Comparison of ENCODE assay signal across 15 cellular contexts in genomic region chr5:855771-856530, GRCh38. TPM values are rescaled to one million over a fixed set of nuclear protein-coding genes. Genes with fewer than 3 reads are reported as not detected.
DNase-seq lines count a peak whose midpoint lies in the region; ATAC-seq and TF ChIP-seq lines count a peak whose summit lies in the region.
"Had no signal": no experiment of that assay in that cellular context is flagged by ENCODE, and none has a peak within 500 bp of the region (broad histone marks: within the 10 kb centered on the region; RNA-seq: fewer than 3 reads in every experiment).

No MANE protein-coding gene starts in this region.

- H3K79me1 ChIP-seq in mesenchymal stem cell (replicated peaks; ENCODE audit: low read length, poor library complexity, severe bottlenecking) = no peaks in the 10 kb centered on the region

- H3K36me3 ChIP-seq in H7 (replicated peaks; ENCODE audit: control insufficient read depth, insufficient read depth, low read length) (0 out of 2 replicates have a peak, but pooled peaks cover 2% of the 10 kb centered on the region), mesenchymal stem cell (ENCODE audit: control insufficient read depth in 1 of 2, insufficient read depth in 2 of 2, low read depth in 1 of 2, low read length in 2 of 2) (peaks cover 0 to 17% of the 10 kb centered on the region in 2 experiments)

- H3K4ac ChIP-seq in mesenchymal stem cell (ENCODE audit: low read depth in 1 of 2, low read length in 2 of 2) = no peak overlapping the region

- no peaks in the 10 kb centered on the region for H3K27me3 ChIP-seq in H7 (ENCODE audit: control insufficient read depth, insufficient read depth, low read length)
- H3K27me3 ChIP-seq in mesenchymal stem cell (ENCODE audit: control insufficient read depth in 1 of 2, insufficient read depth in 1 of 2, low read length in 2 of 2) = peaks cover 4 to 36% of the 10 kb centered on the region in 2 experiments
- H3K27me3 ChIP-seq: dorsolateral prefrontal cortex had no signal

- no peak overlapping the region for H2BK120ac ChIP-seq in mesenchymal stem cell (ENCODE audit: low read depth, low read length)

- H3K4me2 ChIP-seq in mesenchymal stem cell (ENCODE audit: low read length, poor library complexity, severe bottlenecking) = no peak overlapping the region

- no peak overlapping the region for H3K18ac ChIP-seq in mesenchymal stem cell (ENCODE audit: low read depth in 1 of 2, low read length in 2 of 2)

- H3K4me1 ChIP-seq in mesenchymal stem cell (ENCODE audit: control insufficient read depth, insufficient read depth, low read depth, low read length) = peaks cover 2% of the 10 kb centered on the region

- no peak overlapping the region for H2BK15ac ChIP-seq in mesenchymal stem cell (ENCODE audit: low read depth, poor library complexity, severe bottlenecking)

- 93% methylated on average over 21 of the region's 21 CpGs for WGBS in mesenchymal stem cell

- H2BK5ac ChIP-seq in mesenchymal stem cell (ENCODE audit: low read depth, low read length, poor library complexity, severe bottlenecking) = no peak overlapping the region

- H3K9ac ChIP-seq in mesenchymal stem cell (ENCODE audit: low read length) = no peak overlapping the region

- H4K8ac ChIP-seq in mesenchymal stem cell (ENCODE audit: low read length) = no peak overlapping the region

- peak overlapping the region; percentile 15 for H3K27ac Mint-ChIP-seq in activated T-helper 1 cell treated with anti-CD3 and anti-CD28 coated beads, Interleukin-12 subunit alpha, Interleukin-12 subunit beta, Interleukin-2, Interleukin-4 antibody, amounts not matched to agents 30 ng/mL and 10 ng/mL and 1 ng/mL, durations not matched to agents 14 hours and 24 hours and 36 hours
- no peak overlapping the region for H3K27ac Mint-ChIP-seq in HFFc6
- H3K27ac Mint-ChIP-seq: activated B cell treated with CpG ODN at 0.5 μM for 24 hours had no signal

- intact Hi-C loops in activated T-helper 1 cell treated with anti-CD3 and anti-CD28 coated beads, Interleukin-12 subunit alpha, Interleukin-12 subunit beta, Interleukin-2, Interleukin-4 antibody, amounts not matched to agents 30 ng/mL and 10 ng/mL and 1 ng/mL, durations not matched to agents 14 hours and 24 hours and 36 hours (cut with micrococcal nuclease) = no loop called here

- H3K27me3 Mint-ChIP-seq in activated T-helper 1 cell treated with anti-CD3 and anti-CD28 coated beads, Interleukin-12 subunit alpha, Interleukin-12 subunit beta, Interleukin-2, Interleukin-4 antibody, amounts not matched to agents 30 ng/mL and 10 ng/mL and 1 ng/mL, durations not matched to agents 14 hours and 24 hours and 36 hours (ENCODE audit: insufficient read depth) = peaks cover 2% of the 10 kb centered on the region
- peaks cover 2% of the 10 kb centered on the region; the same call in 1 of the 2 replicates for H3K27me3 Mint-ChIP-seq in HFFc6 (ENCODE audit: insufficient read depth)

- H3K23ac ChIP-seq in mesenchymal stem cell (ENCODE audit: low read length in 2 of 2) = no peak overlapping the region

- H3K27ac ChIP-seq in mesenchymal stem cell (ENCODE audit: low read length, poor library complexity, severe bottlenecking) = no peak overlapping the region
- H3K27ac ChIP-seq: dorsolateral prefrontal cortex, skin epidermis had no signal

- ATAC-seq in HG03378 (IDR thresholded peaks at IDR 0.05; ENCODE audit: unreplicated experiment) = no peak
- no peak for ATAC-seq in GM21576 (IDR thresholded peaks at IDR 0.05; ENCODE audit: unreplicated experiment)

- no peaks in the 10 kb centered on the region for H3K9me3 ChIP-seq in mesenchymal stem cell (ENCODE audit: control insufficient read depth, low read length)

- H3K4me3 Mint-ChIP-seq in activated T-helper 1 cell treated with anti-CD3 and anti-CD28 coated beads, Interleukin-12 subunit alpha, Interleukin-12 subunit beta, Interleukin-2, Interleukin-4 antibody, amounts not matched to agents 30 ng/mL and 10 ng/mL and 1 ng/mL, durations not matched to agents 14 hours and 24 hours and 36 hours = no peak overlapping the region
- no peak overlapping the region for H3K4me3 Mint-ChIP-seq in HFFc6
- H3K4me3 Mint-ChIP-seq: activated B cell treated with CpG ODN at 0.5 μM for 24 hours; CD8-positive, alpha-beta memory T cell had no signal

- no peak for TF ChIP-seq CTCF in HFFc6 (IDR thresholded peaks at IDR 0.05)

- no peak overlapping the region for H2AK5ac ChIP-seq in mesenchymal stem cell (ENCODE audit: low read length, severe bottlenecking)

- H3K9me3 Mint-ChIP-seq in activated T-helper 1 cell treated with anti-CD3 and anti-CD28 coated beads, Interleukin-12 subunit alpha, Interleukin-12 subunit beta, Interleukin-2, Interleukin-4 antibody, amounts not matched to agents 30 ng/mL and 10 ng/mL and 1 ng/mL, durations not matched to agents 14 hours and 24 hours and 36 hours = no peaks in the 10 kb centered on the region
- no peaks in the 10 kb centered on the region for H3K9me3 Mint-ChIP-seq in HFFc6
- H3K9me3 Mint-ChIP-seq: activated B cell treated with CpG ODN at 0.5 μM for 24 hours; CD8-positive, alpha-beta memory T cell had no signal

- H2AFZ ChIP-seq in mesenchymal stem cell (ENCODE audit: low read depth, low read length) = no peak overlapping the region

- H4K91ac ChIP-seq in mesenchymal stem cell (ENCODE audit: low read length) = no peak overlapping the region

- no peak overlapping the region for H3K4me3 ChIP-seq in H7 (ENCODE audit: insufficient read depth, low read depth, low read length)
- H3K4me3 ChIP-seq in mesenchymal stem cell (ENCODE audit: insufficient read depth in 1 of 2, low read depth in 1 of 2, low read length in 2 of 2) = no peak overlapping the region
- H3K4me3 ChIP-seq: dorsolateral prefrontal cortex, skin epidermis had no signal

- peak; percentile 37 for DNase-seq in NCI-H748 (lab: John Stamatoyannopoulos, UW; ENCODE audit: unreplicated experiment)
- DNase-seq in NCI-H748 treated with DMSO at 0.1 percent for 48 hours (lab: John Stamatoyannopoulos, UW) = no peak
- DNase-seq in H7 = peak; percentile 55
- no peak for DNase-seq in activated T-helper 1 cell treated with anti-CD3 and anti-CD28 coated beads, Interleukin-12 subunit alpha, Interleukin-12 subunit beta, Interleukin-2, Interleukin-4 antibody, amounts not matched to agents 30 ng/mL and 10 ng/mL and 1 ng/mL, durations not matched to agents 14 hours and 24 hours and 36 hours (ENCODE audit: low spot score)
- DNase-seq in mesenchymal stem cell = peak; percentile 7
- no peak for DNase-seq in HFFc6
- DNase-seq: activated B cell treated with CpG ODN at 0.5 μM for 24 hours, GF-D8, NCI-H2171 treated with DMSO at 0.1 percent for 48 hours, nucleus accumbens had no signal

- H3K36me3 Mint-ChIP-seq in activated T-helper 1 cell treated with anti-CD3 and anti-CD28 coated beads, Interleukin-12 subunit alpha, Interleukin-12 subunit beta, Interleukin-2, Interleukin-4 antibody, amounts not matched to agents 30 ng/mL and 10 ng/mL and 1 ng/mL, durations not matched to agents 14 hours and 24 hours and 36 hours (ENCODE audit: low read depth) = no peaks in the 10 kb centered on the region
- no peaks in the 10 kb centered on the region for H3K36me3 Mint-ChIP-seq in HFFc6 (ENCODE audit: low read depth)

- H2BK12ac ChIP-seq in mesenchymal stem cell (ENCODE audit: low read length in 2 of 2) = no peak overlapping the region

- peak overlapping the region in 1 of 2 experiments; percentile 87 for H3K14ac ChIP-seq in mesenchymal stem cell (ENCODE audit: low read length in 2 of 2)

- no peaks in the 10 kb centered on the region for H3K4me1 Mint-ChIP-seq in activated T-helper 1 cell treated with anti-CD3 and anti-CD28 coated beads, Interleukin-12 subunit alpha, Interleukin-12 subunit beta, Interleukin-2, Interleukin-4 antibody, amounts not matched to agents 30 ng/mL and 10 ng/mL and 1 ng/mL, durations not matched to agents 14 hours and 24 hours and 36 hours (ENCODE audit: low read depth)
- H3K4me1 Mint-ChIP-seq in HFFc6 (ENCODE audit: low read depth) = no peaks in the 10 kb centered on the region
- H3K4me1 Mint-ChIP-seq: activated B cell treated with CpG ODN at 0.5 μM for 24 hours had no signal

RNA-seq across cellular contexts. Expression of gene ZDHHC11, which starts 5.2 kb away (rescaled TPM):
- total RNA-seq in H7 (2014; rRNA removed; shearing (Covaris generic)) = 5.2 and 7.7 TPM in 2 replicates
- total RNA-seq in activated T-helper 1 cell treated with anti-CD3 and anti-CD28 coated beads, Interleukin-12 subunit alpha, Interleukin-12 subunit beta, Interleukin-2, Interleukin-4 antibody, amounts not matched to agents 30 ng/mL and 10 ng/mL and 1 ng/mL, durations not matched to agents 14 hours and 24 hours and 36 hours = 14.4 and 17.2 TPM in 2 replicates
- polyA plus RNA-seq in mesenchymal stem cell (2013, experiment 1 of 2) = 0.72 TPM
- 0.79 TPM for polyA plus RNA-seq in mesenchymal stem cell (2013, experiment 2 of 2)
- 1 to 10 TPM; 1.3 to 4.2 (median 1.8) TPM for total RNA-seq in HFFc6 (2021; fragmentation: NEBNext Ultra II Directional; extraction: Animal tissue kit (Norgen Biotek cat#: 25700))
- polyA plus RNA-seq: CD8-positive, alpha-beta memory T cell had no signal

RNA-seq across cellular contexts. Expression of gene BRD9, which starts 36.6 kb away (rescaled TPM):
- total RNA-seq in H7 (2014; rRNA removed; shearing (Covaris generic)) = 32.1 and 39.3 TPM in 2 replicates
- total RNA-seq in activated T-helper 1 cell treated with anti-CD3 and anti-CD28 coated beads, Interleukin-12 subunit alpha, Interleukin-12 subunit beta, Interleukin-2, Interleukin-4 antibody, amounts not matched to agents 30 ng/mL and 10 ng/mL and 1 ng/mL, durations not matched to agents 14 hours and 24 hours and 36 hours = 77.8 and 81.6 TPM in 2 replicates
- polyA plus RNA-seq in mesenchymal stem cell (2013, experiment 1 of 2) = 26.0 TPM
- polyA plus RNA-seq in mesenchymal stem cell (2013, experiment 2 of 2) = 25.5 TPM
- 10 to 100 TPM; 28.0 to 31.5 (median 31.0) TPM for total RNA-seq in HFFc6 (2021; fragmentation: NEBNext Ultra II Directional; extraction: Animal tissue kit (Norgen Biotek cat#: 25700))

RNA-seq across cellular contexts. Expression of gene TRIP13, which starts 36.7 kb away (rescaled TPM):
- total RNA-seq in H7 (2014; rRNA removed; shearing (Covaris generic)) = 60.3 and 63.0 TPM in 2 replicates
- 37.2 and 38.4 TPM in 2 replicates for total RNA-seq in activated T-helper 1 cell treated with anti-CD3 and anti-CD28 coated beads, Interleukin-12 subunit alpha, Interleukin-12 subunit beta, Interleukin-2, Interleukin-4 antibody, amounts not matched to agents 30 ng/mL and 10 ng/mL and 1 ng/mL, durations not matched to agents 14 hours and 24 hours and 36 hours
- 5.7 TPM for polyA plus RNA-seq in mesenchymal stem cell (2013, experiment 1 of 2)
- 5.7 TPM for polyA plus RNA-seq in mesenchymal stem cell (2013, experiment 2 of 2)
- 10 to 100 TPM; 16.5 to 40.4 (median 35.8) TPM for total RNA-seq in HFFc6 (2021; fragmentation: NEBNext Ultra II Directional; extraction: Animal tissue kit (Norgen Biotek cat#: 25700))

Comparison
In these comparisons a context has a peak if more than half of its experiments do, and no peak if none do; other contexts are left out.
1. DNase-seq: peak in NCI-H748 (single experiment), H7 (single experiment) and mesenchymal stem cell (single experiment); none in NCI-H748 treated with DMSO at 0.1 percent for 48 hours (single experiment), activated T-helper 1 cell treated with anti-CD3 and anti-CD28 coated beads, Interleukin-12 subunit alpha, Interleukin-12 subunit beta, Interleukin-2, Interleukin-4 antibody, amounts not matched to agents 30 ng/mL and 10 ng/mL and 1 ng/mL, durations not matched to agents 14 hours and 24 hours and 36 hours (single experiment) and HFFc6 (single experiment).